In the genomic region with DNA sequence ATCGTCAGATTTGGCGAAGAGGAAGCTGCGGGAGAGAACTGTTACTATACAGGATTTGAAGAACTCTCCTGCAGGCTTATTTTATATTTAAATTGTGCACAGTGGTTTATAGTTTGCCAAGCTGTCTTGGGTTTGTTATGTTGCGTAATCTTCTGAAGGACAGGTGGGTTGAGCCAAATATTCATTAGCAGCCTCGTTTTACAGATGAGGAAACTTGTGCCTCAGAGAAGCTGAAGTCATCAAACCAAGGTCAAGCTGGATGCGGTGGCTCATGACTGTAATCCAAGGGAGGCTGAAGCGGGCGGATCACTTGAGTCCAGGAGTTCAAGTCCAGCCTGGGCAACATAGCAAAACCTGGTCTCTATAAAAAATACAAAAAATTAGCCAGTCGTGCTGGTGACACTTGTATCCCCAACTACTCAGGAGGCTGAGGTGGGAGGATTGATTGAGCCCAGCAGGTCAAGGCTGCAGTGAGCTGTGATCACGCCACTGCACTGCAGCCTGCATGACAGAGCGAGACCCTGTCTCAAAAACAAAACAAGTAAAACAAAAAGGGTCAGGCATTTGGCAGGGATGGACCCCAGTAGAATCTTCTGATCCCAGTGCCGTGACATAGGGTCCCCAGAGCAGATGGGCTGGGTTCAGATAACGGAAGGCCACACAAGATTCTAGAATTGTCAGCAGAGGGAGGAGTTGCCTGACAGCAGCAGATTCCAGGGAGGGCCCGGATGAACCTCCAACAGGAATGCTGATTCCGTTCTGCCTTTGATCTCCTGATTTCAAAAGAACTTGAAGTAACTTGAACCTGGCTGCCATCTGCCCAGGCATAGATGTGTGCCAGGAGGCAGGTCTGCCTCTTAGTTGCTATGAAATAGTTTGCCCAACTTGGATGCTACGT, we compare ENCODE assay signal across 1 cellular context.
TF ChIP-seq lines count a peak whose summit lies in the region.

No MANE protein-coding gene starts in this region.

TF ChIP-seq in WTC11, 78 proteins besides CTCF, POLR2A, EP300 and RAD21 (continued from another document):
- no peak for TF ChIP-seq MYBL2 (CRISPR knock-in tag; IDR thresholded peaks at IDR 0.05)
